Comparison of ENCODE assay signal across 22 cellular contexts in the genomic region with DNA sequence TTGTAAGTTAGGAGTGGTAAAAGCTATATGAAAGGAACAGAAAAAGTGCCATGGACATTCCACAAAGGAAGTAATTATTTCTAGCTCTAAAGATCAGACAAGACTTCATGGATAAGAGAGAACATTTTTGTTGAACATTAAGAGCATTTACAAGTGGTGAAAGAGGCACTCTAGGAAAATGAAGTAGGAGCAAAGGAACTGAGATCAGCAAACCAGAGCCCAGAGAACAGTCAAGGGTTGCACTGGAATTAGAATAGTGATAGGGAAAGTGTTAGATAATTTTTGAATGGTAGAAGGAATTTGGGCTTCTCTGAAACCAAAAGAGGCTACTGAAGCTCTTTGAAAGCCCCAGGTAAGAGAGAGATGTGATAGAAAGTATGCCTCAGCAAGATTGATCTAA.
A peak's percentile ranks its signal among the peaks of the same experiment; 100 is the strongest.
DNase-seq lines count a peak whose midpoint lies in the region; ATAC-seq and TF ChIP-seq lines count a peak whose summit lies in the region.
"Had no signal": no experiment of that assay in that cellular context is flagged by ENCODE, and none has a peak within 500 bp of the region (broad histone marks: within the 10 kb centered on the region; RNA-seq: fewer than 3 reads in every experiment).

No MANE protein-coding gene starts in this region.

- no peak for TF ChIP-seq EP300 in ovary (IDR thresholded peaks at IDR 0.05)

- no peak for TF ChIP-seq POLR2A in ovary (IDR thresholded peaks at IDR 0.05)

- ATAC-seq in Right ventricle myocardium superior (ENCODE audit: poor library complexity) (no peak), left lung (peak; percentile 88)
- ATAC-seq: GM12878 had no signal

- H3K9me3 ChIP-seq in cardiac muscle cell (ENCODE audit: low read depth) (no peaks in the 10 kb centered on the region), left lung (peaks cover 0 to 5% of the 10 kb centered on the region in 2 donors), ovary (no peaks in the 10 kb centered on the region)
- H3K9me3 ChIP-seq: BE2C, BLaER1 had no signal

- H3K27ac ChIP-seq in cardiac muscle cell, result peak overlapping the region; percentile 11
- no peak overlapping the region for H3K27ac ChIP-seq in left lung
- no peak overlapping the region for H3K27ac ChIP-seq in ovary
- H3K27ac ChIP-seq: BLaER1 had no signal

- peaks cover 6% of the 10 kb centered on the region for H3K36me3 ChIP-seq in cardiac muscle cell
- H3K36me3 ChIP-seq in left lung, result peaks cover 0 to 12% of the 10 kb centered on the region in 2 donors
- no peaks in the 10 kb centered on the region for H3K36me3 ChIP-seq in ovary
- H3K36me3 ChIP-seq: BE2C, BLaER1 had no signal

- no peak overlapping the region for H3K4me3 ChIP-seq in cardiac muscle cell
- H3K4me3 ChIP-seq in left lung, result no peak overlapping the region
- no peak overlapping the region for H3K4me3 ChIP-seq in ovary
- H3K4me3 ChIP-seq: BLaER1, GM12878 had no signal

- H3K27me3 ChIP-seq in cardiac muscle cell (no peaks in the 10 kb centered on the region), left lung (no peaks in the 10 kb centered on the region), ovary (no peaks in the 10 kb centered on the region)
- H3K27me3 ChIP-seq: BE2C, BLaER1 had no signal

- DNase-seq in cardiac muscle cell (ENCODE audit: low read depth in 1 of 2, low spot score in 1 of 2) (no peak), Right ventricle myocardium superior (no peak), left lung (no peak), NCI-H2227 treated with DMSO at 0.1 percent for 48 hours (lab: John Stamatoyannopoulos, UW) (no peak), ovary (no peak)
- DNase-seq: 8988T; ACHN; BE2C; C1 segment of cervical spinal cord; CD4-positive, alpha-beta memory T cell; CD4-positive, CD25-positive, alpha-beta regulatory T cell; CD8-positive, alpha-beta memory T cell; COR-L47; DMS 273 treated with DMSO at 0.1 percent for 48 hours; DMS153; DMS53; DMS79; DND-41; EL; GDM1 had no signal

- intact Hi-C loops in Right ventricle myocardium superior (cut with DNase I), result no loop called here
- intact Hi-C loops in left lung (cut with DNase I), result no loop called here
- intact Hi-C loops in ovary (cut with DNase I), result no loop called here

- no peak for TF ChIP-seq CTCF in cardiac muscle cell (IDR thresholded peaks at IDR 0.05; ENCODE audit: low read depth, low read length)
- TF ChIP-seq CTCF in left lung (IDR thresholded peaks at IDR 0.05), result no peak
- no peak for TF ChIP-seq CTCF in ovary (IDR thresholded peaks at IDR 0.05)

- H3K4me1 ChIP-seq in cardiac muscle cell (ENCODE audit: low read depth) (no peaks in the 10 kb centered on the region), left lung (no peaks in the 10 kb centered on the region), ovary (ENCODE audit: insufficient read depth) (no peaks in the 10 kb centered on the region)
- H3K4me1 ChIP-seq: BE2C, BLaER1 had no signal
